In the genomic region with DNA sequence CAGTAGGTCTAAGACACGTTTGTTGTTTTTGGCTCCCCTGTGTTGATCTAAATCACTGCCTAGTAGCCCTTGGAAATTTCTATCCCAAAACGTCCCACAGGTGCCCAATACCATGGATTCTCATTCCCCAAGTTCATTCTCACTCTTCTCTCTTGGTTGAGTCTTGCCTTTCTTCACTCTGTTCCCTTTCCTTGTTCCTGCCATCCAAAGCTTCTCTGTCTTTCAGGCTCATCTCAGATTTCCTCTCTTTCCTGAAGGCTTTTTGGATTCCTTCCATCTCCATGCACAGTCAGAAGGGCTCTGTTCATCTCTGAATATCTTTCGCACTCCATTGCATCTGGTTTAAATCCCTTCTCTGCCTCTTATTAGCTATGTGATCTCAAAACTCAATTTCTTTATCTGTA, we compare ENCODE assay signal across 17 cellular contexts. TPM values are rescaled to one million over a fixed set of nuclear protein-coding genes. Genes with fewer than 3 reads are reported as not detected.
DNase-seq lines count a peak whose midpoint lies in the region; ATAC-seq and TF ChIP-seq lines count a peak whose summit lies in the region.
"Had no signal": no experiment of that assay in that cellular context is flagged by ENCODE, and none has a peak within 500 bp of the region (broad histone marks: within the 10 kb centered on the region; RNA-seq: fewer than 3 reads in every experiment).

No MANE protein-coding gene starts in this region.

- no peaks in the 10 kb centered on the region for H3K9me3 ChIP-seq in HEK293 (ENCODE audit: control insufficient read depth, insufficient read depth, low read depth, low read length)
- H3K9me3 ChIP-seq: BE2C had no signal

- peak; percentile 43 for DNase-seq in SK-MEL-5 (ENCODE audit: low read depth, low spot score)
- peak; percentile 27 for DNase-seq in epidermal melanocyte (ENCODE audit: insufficient read length, low spot score)
- DNase-seq in myocyte (ENCODE audit: low read depth): peak; percentile 17
- DNase-seq in NCI-H2029 (lab: John Stamatoyannopoulos, UW): no peak
- DNase-seq in HUDEP-2 (lab: John Stamatoyannopoulos, UW; ENCODE audit: unreplicated experiment in 76 of 76): no peak
- DNase-seq: BE2C; CD4-positive, alpha-beta memory T cell; DND-41; GF-D8; H7; NCI-H1694 treated with DMSO at 0.1 percent for 48 hours; NCI-H446 treated with DMSO at 0.1 percent for 48 hours; NCI-H774; SIG-M5 had no signal

- peaks cover 13% of the 10 kb centered on the region for H3K4me1 ChIP-seq in HEK293 (ENCODE audit: control insufficient read depth, insufficient read depth, low read length)
- H3K4me1 ChIP-seq: BE2C had no signal

- no peaks in the 10 kb centered on the region for H3K36me3 ChIP-seq in HEK293 (ENCODE audit: control insufficient read depth in 2 of 2, insufficient read depth in 1 of 2, low read length in 2 of 2)
- H3K36me3 ChIP-seq: BE2C had no signal

- no peak overlapping the region for H3K4me3 ChIP-seq in HEK293 (ENCODE audit: low read depth, low read length)

- POLR2A ChIA-PET in HEK293 (lab: Yijun Ruan, JAX): no interaction called here

- in situ Hi-C loops in SK-MEL-5 (cut with HindIII; ENCODE audit: low pct_unique_long_range_greater_than_20kb, low sequenced_read_pairs): no loop called here

- no peak for TF ChIP-seq CTCF in HEK293 (tag by site-specific recombination; IDR thresholded peaks at IDR 0.05)

- no peak overlapping the region for H3K27ac ChIP-seq in HEK293 (ENCODE audit: extremely low read depth, low read depth, low read length)

- CTCF ChIA-PET in HEK293 (lab: Yijun Ruan, JAX): no interaction called here

- ATAC-seq in GM21723 (IDR thresholded peaks at IDR 0.05; ENCODE audit: unreplicated experiment) (no peak), HG03280 (IDR thresholded peaks at IDR 0.05; ENCODE audit: unreplicated experiment) (no peak)

TF ChIP-seq in HEK293, 187 proteins besides CTCF, POLR2A, EP300 and RAD21:
- TF ChIP-seq ZNF530 (tag by site-specific recombination; IDR thresholded peaks at IDR 0.05; ENCODE audit: low read depth) (no peak), ZNF311 (tag by site-specific recombination; IDR thresholded peaks at IDR 0.05; ENCODE audit: borderline replicate concordance) (no peak), OSR2 (tag by site-specific recombination; IDR thresholded peaks at IDR 0.05) (peak; percentile 82), SCRT2 (tag by site-specific recombination; IDR thresholded peaks at IDR 0.05) (peak; percentile 93), ZFP41 (tag by site-specific recombination; IDR thresholded peaks at IDR 0.05; ENCODE audit: borderline replicate concordance) (no peak), SCRT1 (tag by site-specific recombination; IDR thresholded peaks at IDR 0.05; ENCODE audit: borderline replicate concordance) (peak; percentile 90), IKZF3 (tag by site-specific recombination; IDR thresholded peaks at IDR 0.05) (peak; percentile 75; the same call in 1 of the 2 replicates), ZBTB20 (tag by site-specific recombination; IDR thresholded peaks at IDR 0.05) (peak; percentile 77), ZBTB8A (tag by site-specific recombination; IDR thresholded peaks at IDR 0.05) (peak; percentile 65; the same call in 1 of the 2 replicates), ZXDB (tag by site-specific recombination; IDR thresholded peaks at IDR 0.05) (peak; percentile 68), GFI1B (tag by site-specific recombination; IDR thresholded peaks at IDR 0.05) (peak; percentile 47; the same call in 1 of the 2 replicates), ZNF529 (tag by site-specific recombination; IDR thresholded peaks at IDR 0.05; ENCODE audit: insufficient replicate concordance) (no peak), ZNF248 (tag by site-specific recombination; IDR thresholded peaks at IDR 0.05) (no peak), ZNF837 (tag by site-specific recombination; IDR thresholded peaks at IDR 0.05) (no peak), ZNF341 (tag by site-specific recombination; IDR thresholded peaks at IDR 0.05; ENCODE audit: low read depth) (no peak), ZNF843 (tag by site-specific recombination; IDR thresholded peaks at IDR 0.05) (no peak), MZF1 (tag by site-specific recombination; IDR thresholded peaks at IDR 0.05; ENCODE audit: borderline replicate concordance) (peak; percentile 97), ZNF629 (tag by site-specific recombination; IDR thresholded peaks at IDR 0.05) (no peak), ZBTB17 (tag by site-specific recombination; IDR thresholded peaks at IDR 0.05) (peak; percentile 91), ZNF394 (tag by site-specific recombination; IDR thresholded peaks at IDR 0.05; ENCODE audit: borderline replicate concordance) (no peak), ZNF366 (tag by site-specific recombination; conservative IDR thresholded peaks at IDR 0.05) (peak; percentile 35; the same call in 1 of the 2 replicates)
- TF ChIP-seq, protein P1, sequence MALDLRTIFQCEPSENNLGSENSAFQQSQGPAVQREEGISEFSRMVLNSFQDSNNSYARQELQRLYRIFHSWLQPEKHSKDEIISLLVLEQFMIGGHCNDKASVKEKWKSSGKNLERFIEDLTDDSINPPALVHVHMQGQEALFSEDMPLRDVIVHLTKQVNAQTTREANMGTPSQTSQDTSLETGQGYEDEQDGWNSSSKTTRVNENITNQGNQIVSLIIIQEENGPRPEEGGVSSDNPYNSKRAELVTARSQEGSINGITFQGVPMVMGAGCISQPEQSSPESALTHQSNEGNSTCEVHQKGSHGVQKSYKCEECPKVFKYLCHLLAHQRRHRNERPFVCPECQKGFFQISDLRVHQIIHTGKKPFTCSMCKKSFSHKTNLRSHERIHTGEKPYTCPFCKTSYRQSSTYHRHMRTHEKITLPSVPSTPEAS (tag by site-specific recombination; IDR thresholded peaks at IDR 0.05): peak; percentile 31; the same call in 1 of the 2 replicates
- TF ChIP-seq, protein P2, sequence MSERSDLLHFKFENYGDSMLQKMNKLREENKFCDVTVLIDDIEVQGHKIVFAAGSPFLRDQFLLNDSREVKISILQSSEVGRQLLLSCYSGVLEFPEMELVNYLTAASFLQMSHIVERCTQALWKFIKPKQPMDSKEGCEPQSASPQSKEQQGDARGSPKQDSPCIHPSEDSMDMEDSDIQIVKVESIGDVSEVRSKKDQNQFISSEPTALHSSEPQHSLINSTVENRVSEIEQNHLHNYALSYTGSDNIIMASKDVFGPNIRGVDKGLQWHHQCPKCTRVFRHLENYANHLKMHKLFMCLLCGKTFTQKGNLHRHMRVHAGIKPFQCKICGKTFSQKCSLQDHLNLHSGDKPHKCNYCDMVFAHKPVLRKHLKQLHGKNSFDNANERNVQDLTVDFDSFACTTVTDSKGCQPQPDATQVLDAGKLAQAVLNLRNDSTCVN (tag by site-specific recombination; optimal IDR thresholded peaks at IDR 0.05): no peak
- TF ChIP-seq, protein P3, sequence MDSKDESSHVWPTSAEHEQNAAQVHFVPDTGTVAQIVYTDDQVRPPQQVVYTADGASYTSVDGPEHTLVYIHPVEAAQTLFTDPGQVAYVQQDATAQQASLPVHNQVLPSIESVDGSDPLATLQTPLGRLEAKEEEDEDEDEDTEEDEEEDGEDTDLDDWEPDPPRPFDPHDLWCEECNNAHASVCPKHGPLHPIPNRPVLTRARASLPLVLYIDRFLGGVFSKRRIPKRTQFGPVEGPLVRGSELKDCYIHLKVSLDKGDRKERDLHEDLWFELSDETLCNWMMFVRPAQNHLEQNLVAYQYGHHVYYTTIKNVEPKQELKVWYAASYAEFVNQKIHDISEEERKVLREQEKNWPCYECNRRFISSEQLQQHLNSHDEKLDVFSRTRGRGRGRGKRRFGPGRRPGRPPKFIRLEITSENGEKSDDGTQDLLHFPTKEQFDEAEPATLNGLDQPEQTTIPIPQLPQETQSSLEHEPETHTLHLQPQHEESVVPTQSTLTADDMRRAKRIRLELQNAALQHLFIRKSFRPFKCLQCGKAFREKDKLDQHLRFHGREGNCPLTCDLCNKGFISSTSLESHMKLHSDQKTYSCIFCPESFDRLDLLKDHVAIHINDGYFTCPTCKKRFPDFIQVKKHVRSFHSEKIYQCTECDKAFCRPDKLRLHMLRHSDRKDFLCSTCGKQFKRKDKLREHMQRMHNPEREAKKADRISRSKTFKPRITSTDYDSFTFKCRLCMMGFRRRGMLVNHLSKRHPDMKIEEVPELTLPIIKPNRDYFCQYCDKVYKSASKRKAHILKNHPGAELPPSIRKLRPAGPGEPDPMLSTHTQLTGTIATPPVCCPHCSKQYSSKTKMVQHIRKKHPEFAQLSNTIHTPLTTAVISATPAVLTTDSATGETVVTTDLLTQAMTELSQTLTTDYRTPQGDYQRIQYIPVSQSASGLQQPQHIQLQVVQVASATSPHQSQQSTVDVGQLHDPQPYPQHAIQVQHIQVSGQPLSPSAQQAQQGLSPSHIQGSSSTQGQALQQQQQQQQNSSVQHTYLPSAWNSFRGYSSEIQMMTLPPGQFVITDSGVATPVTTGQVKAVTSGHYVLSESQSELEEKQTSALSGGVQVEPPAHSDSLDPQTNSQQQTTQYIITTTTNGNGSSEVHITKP (tag by site-specific recombination; IDR thresholded peaks at IDR 0.05): peak; percentile 54; the same call in 1 of the 2 replicates
TF ChIP-seq in HEK293: peak in this region for 13.

RNA-seq across cellular contexts. Expression of a gene that starts 54.2 kb away (rescaled TPM):
- 3.2 and 3.3 TPM in 2 replicates for total RNA-seq in SK-MEL-5 (2014; rRNA removed; shearing (Covaris generic))
- polyA plus RNA-seq in SK-MEL-5 (2015; cell fraction: cytosol; rRNA removed): 0.49 and 1.8 TPM in 2 replicates
- 1.1 TPM in 1 of 2 replicates, not detected in the other for polyA plus RNA-seq in SK-MEL-5 (2015; cell fraction: nucleus; rRNA removed)
- 1.2 and 1.6 TPM in 2 replicates for total RNA-seq in myocyte
- polyA plus RNA-seq in myocyte (2012): 0.26 TPM

Comparison
In these comparisons a context has a peak if more than half of its experiments do, and no peak if none do; other contexts are left out.
1. DNase-seq: peak in SK-MEL-5 (single experiment), epidermal melanocyte (single experiment) and myocyte (single experiment); none in NCI-H2029 (single experiment) and HUDEP-2 (0 of 76).